Comparison of ENCODE assay signal across 8 cellular contexts in genomic region chr11:123300874-123301695, GRCh38.
DNase-seq lines count a peak whose midpoint lies in the region; ATAC-seq and TF ChIP-seq lines count a peak whose summit lies in the region.

No MANE protein-coding gene starts in this region.

- H3K36me3 ChIP-seq in SK-N-SH (replicated peaks in 1 of 2; ENCODE audit: control insufficient read depth in 1 of 2, insufficient read depth in 2 of 2, low read length in 1 of 2), result no peaks in the 10 kb centered on the region

- H3K9me2 ChIP-seq in SK-N-SH, result no peaks in the 10 kb centered on the region

- no peaks in the 10 kb centered on the region for H3K27me3 Mint-ChIP-seq in T-helper 2 cell treated with Interferon-gamma antibody and Interleukin-4, amounts not matched to agents 5 μg/mL and 100 μg/mL, for 36 hours (ENCODE audit: low read depth)

- H3K27me3 ChIP-seq in SK-N-SH (ENCODE audit: insufficient read depth), result no peaks in the 10 kb centered on the region

- ATAC-seq in SK-N-SH treated with all-trans-retinoic acid at 6 μM for 48 hours (no peak), HG02763 (IDR thresholded peaks at IDR 0.05; ENCODE audit: unreplicated experiment) (no peak)

- CTCF ChIA-PET in SK-N-SH (lab: Yijun Ruan, JAX), result interaction anchor here (0.6 to 9.5 kb wide), 32 partner anchors 8 to 370 kb away, joined by 3 to 118 read pairs (median 4); no protein-coding TSS in a partner anchor

- H3K36me3 Mint-ChIP-seq in T-helper 2 cell treated with Interferon-gamma antibody and Interleukin-4, amounts not matched to agents 5 μg/mL and 100 μg/mL, for 36 hours (ENCODE audit: low read depth), result no peaks in the 10 kb centered on the region

- peak overlapping the region; percentile 51 for H3K4me3 Mint-ChIP-seq in T-helper 2 cell treated with Interferon-gamma antibody and Interleukin-4, amounts not matched to agents 5 μg/mL and 100 μg/mL, for 36 hours

- TF ChIP-seq EP300 in SK-N-SH (IDR thresholded peaks at IDR 0.05; ENCODE audit: borderline replicate concordance in 1 of 2, low read depth in 1 of 2, low read length in 1 of 2), result no peak

- TF ChIP-seq RAD21 in SK-N-SH (IDR thresholded peaks at IDR 0.05; ENCODE audit: low read length), result no peak

- TF ChIP-seq CTCF in SK-N-SH (IDR thresholded peaks at IDR 0.05), result no peak
- TF ChIP-seq CTCF in fibroblast of mammary gland (conservative IDR thresholded peaks at IDR 0.05; ENCODE audit: control insufficient read depth, insufficient read depth, low read depth, low read length), result no peak

- H3K79me2 ChIP-seq in SK-N-SH (ENCODE audit: insufficient read depth), result no peaks in the 10 kb centered on the region

- POLR2A ChIA-PET in SK-N-SH (lab: Yijun Ruan, JAX), result no interaction called here

- peaks cover 34% of the 10 kb centered on the region for H3K4me1 Mint-ChIP-seq in T-helper 2 cell treated with Interferon-gamma antibody and Interleukin-4, amounts not matched to agents 5 μg/mL and 100 μg/mL, for 36 hours (ENCODE audit: low read depth)

- H3K27ac ChIP-seq in SK-N-SH (ENCODE audit: low read depth in 2 of 2, low read length in 1 of 2), result no peak overlapping the region

- no peak for DNase-seq in SK-N-SH
- no peak for DNase-seq in T-helper 2 cell treated with Interferon-gamma antibody and Interleukin-4, amounts not matched to agents 5 μg/mL and 100 μg/mL, for 36 hours (ENCODE audit: low spot score)
- DNase-seq in fibroblast of mammary gland (ENCODE audit: low read depth), result peak; percentile 83
- peak; percentile 18 for DNase-seq in smooth muscle cell of the brain vasculature (ENCODE audit: low read depth, low spot score)
- no peak for DNase-seq in NCI-H2107 (lab: John Stamatoyannopoulos, UW)
- no peak for DNase-seq in mesenteric fat pad (ENCODE audit: low spot score)

- H3K4me3 ChIP-seq in SK-N-SH (ENCODE audit: low read depth in 2 of 2, low read length in 1 of 2) (peak overlapping the region in 1 of 2 experiments; percentile 3; a peak in 1 of 4 replicates), fibroblast of mammary gland (ENCODE audit: control insufficient read depth, low read depth, low read length) (no peak overlapping the region)

- peaks cover 11 to 19% of the 10 kb centered on the region in 2 experiments; a peak in 3 of 4 replicates for H3K4me1 ChIP-seq in SK-N-SH (ENCODE audit: control insufficient read depth in 1 of 2, insufficient read depth in 2 of 2, low read depth in 1 of 2, low read length in 1 of 2)

- H3K9me3 ChIP-seq in SK-N-SH, result no peaks in the 10 kb centered on the region

- peak overlapping the region; percentile 34 for H3K27ac Mint-ChIP-seq in T-helper 2 cell treated with Interferon-gamma antibody and Interleukin-4, amounts not matched to agents 5 μg/mL and 100 μg/mL, for 36 hours

- peak overlapping the region; percentile 63 for H3K4me2 ChIP-seq in SK-N-SH

- H3K9ac ChIP-seq in SK-N-SH, result no peak overlapping the region

- peak overlapping the region; percentile 39; the same call in 1 of the 2 replicates for H2AFZ ChIP-seq in SK-N-SH (ENCODE audit: low read depth)

- WGBS in SK-N-SH (ENCODE audit: low lambda C conversion rate), result 43% methylated on average over 6 of the region's 6 CpGs

- H3F3A ChIP-seq in SK-N-SH (replicated peaks; ENCODE audit: insufficient read depth), result no peaks in the 10 kb centered on the region

- H3K9me3 Mint-ChIP-seq in T-helper 2 cell treated with Interferon-gamma antibody and Interleukin-4, amounts not matched to agents 5 μg/mL and 100 μg/mL, for 36 hours, result no peaks in the 10 kb centered on the region

- H4K20me1 ChIP-seq in SK-N-SH (ENCODE audit: insufficient read depth), result no peaks in the 10 kb centered on the region

TF ChIP-seq in SK-N-SH, 30 proteins besides CTCF, POLR2A, EP300 and RAD21:
- TF ChIP-seq PBX3 (IDR thresholded peaks at IDR 0.05) (peak; percentile 51), FOSL2 (IDR thresholded peaks at IDR 0.05; ENCODE audit: borderline replicate concordance, low read depth) (no peak)

TF ChIP-seq in SK-N-SH treated with all-trans-retinoic acid at 6 μM for 48 hours, 23 proteins besides CTCF, POLR2A, EP300 and RAD21:
- no peak for TF ChIP-seq ZFP30 (CRISPR knock-in tag; IDR thresholded peaks at IDR 0.05)
- TF ChIP-seq ARNTL (CRISPR knock-in tag; IDR thresholded peaks at IDR 0.05; ENCODE audit: borderline replicate concordance, low read depth), result no peak

Comparison
In these comparisons a context has a peak if more than half of its experiments do, and no peak if none do; other contexts are left out.
1. DNase-seq: peak in fibroblast of mammary gland (single experiment) and smooth muscle cell of the brain vasculature (single experiment); none in SK-N-SH (single experiment), T-helper 2 cell treated with Interferon-gamma antibody and Interleukin-4, amounts not matched to agents 5 μg/mL and 100 μg/mL, for 36 hours (single experiment), NCI-H2107 (single experiment) and mesenteric fat pad (single experiment).